Comparison of ENCODE assay signal across 1 cellular context in genomic region chr2:120208381-120209353, GRCh38.
TF ChIP-seq lines count a peak whose summit lies in the region.

No MANE protein-coding gene starts in this region.

TF ChIP-seq in GM23338, 12 proteins besides CTCF, POLR2A, EP300 and RAD21 (continued from another document):
- TF ChIP-seq, protein P1, sequence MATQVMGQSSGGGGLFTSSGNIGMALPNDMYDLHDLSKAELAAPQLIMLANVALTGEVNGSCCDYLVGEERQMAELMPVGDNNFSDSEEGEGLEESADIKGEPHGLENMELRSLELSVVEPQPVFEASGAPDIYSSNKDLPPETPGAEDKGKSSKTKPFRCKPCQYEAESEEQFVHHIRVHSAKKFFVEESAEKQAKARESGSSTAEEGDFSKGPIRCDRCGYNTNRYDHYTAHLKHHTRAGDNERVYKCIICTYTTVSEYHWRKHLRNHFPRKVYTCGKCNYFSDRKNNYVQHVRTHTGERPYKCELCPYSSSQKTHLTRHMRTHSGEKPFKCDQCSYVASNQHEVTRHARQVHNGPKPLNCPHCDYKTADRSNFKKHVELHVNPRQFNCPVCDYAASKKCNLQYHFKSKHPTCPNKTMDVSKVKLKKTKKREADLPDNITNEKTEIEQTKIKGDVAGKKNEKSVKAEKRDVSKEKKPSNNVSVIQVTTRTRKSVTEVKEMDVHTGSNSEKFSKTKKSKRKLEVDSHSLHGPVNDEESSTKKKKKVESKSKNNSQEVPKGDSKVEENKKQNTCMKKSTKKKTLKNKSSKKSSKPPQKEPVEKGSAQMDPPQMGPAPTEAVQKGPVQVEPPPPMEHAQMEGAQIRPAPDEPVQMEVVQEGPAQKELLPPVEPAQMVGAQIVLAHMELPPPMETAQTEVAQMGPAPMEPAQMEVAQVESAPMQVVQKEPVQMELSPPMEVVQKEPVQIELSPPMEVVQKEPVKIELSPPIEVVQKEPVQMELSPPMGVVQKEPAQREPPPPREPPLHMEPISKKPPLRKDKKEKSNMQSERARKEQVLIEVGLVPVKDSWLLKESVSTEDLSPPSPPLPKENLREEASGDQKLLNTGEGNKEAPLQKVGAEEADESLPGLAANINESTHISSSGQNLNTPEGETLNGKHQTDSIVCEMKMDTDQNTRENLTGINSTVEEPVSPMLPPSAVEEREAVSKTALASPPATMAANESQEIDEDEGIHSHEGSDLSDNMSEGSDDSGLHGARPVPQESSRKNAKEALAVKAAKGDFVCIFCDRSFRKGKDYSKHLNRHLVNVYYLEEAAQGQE (IDR thresholded peaks at IDR 0.05; ENCODE audit: unreplicated experiment), result no peak
- TF ChIP-seq ZNF462 (CRISPR knock-in tag; IDR thresholded peaks at IDR 0.05) (no peak), CREB1 (CRISPR knock-in tag; IDR thresholded peaks at IDR 0.05; ENCODE audit: low read depth) (no peak), POLR2AphosphoS5 (IDR thresholded peaks at IDR 0.05; ENCODE audit: low read depth) (no peak), EZH2phosphoT487 (IDR thresholded peaks at IDR 0.05; ENCODE audit: unreplicated experiment) (no peak)
TF ChIP-seq in GM23338: peak in this region for 0.
